Comparison of ENCODE assay signal across 8 cellular contexts in the genomic region with DNA sequence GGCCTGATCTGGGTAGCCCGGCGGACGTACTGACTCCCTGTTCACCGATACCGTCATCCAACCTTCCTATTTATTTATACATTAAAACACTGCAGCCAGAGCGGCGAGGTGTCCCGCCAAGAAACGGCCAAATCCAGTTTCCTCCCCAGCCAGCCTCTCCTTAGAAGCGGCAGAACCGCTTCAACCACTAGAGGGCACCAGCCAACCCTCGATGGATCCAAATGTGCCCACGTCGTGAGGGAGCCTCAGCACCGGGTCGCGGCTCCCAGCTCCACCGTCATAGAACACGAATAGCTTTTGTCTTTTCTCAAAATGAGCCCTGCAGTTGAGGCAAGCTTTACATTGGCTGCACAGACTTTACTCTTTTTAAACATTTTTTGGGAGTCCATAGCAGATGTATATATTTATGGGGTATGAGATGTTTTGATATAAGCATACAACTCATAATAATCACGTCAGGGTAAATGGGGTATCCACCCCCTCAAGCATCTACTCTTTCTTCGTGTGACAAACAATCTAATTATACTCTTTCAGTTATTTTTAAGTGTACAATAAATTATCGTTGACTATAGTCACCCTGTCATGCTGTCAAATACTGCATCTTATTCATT. TPM values are rescaled to one million over a fixed set of nuclear protein-coding genes. Genes with fewer than 3 reads are reported as not detected.
DNase-seq lines count a peak whose midpoint lies in the region; ATAC-seq and TF ChIP-seq lines count a peak whose summit lies in the region.

No MANE protein-coding gene starts in this region.

- H3K27ac ChIP-seq in cardiac muscle cell, result no peak overlapping the region
- H3K27ac ChIP-seq in upper lobe of right lung, result no peak overlapping the region

- H3K27ac Mint-ChIP-seq in activated naive CD8-positive, alpha-beta T cell, result no peak overlapping the region

- DNase-seq in GM10266 (ENCODE audit: extremely low spot score) (peak; percentile 85), HFF-Myc (ENCODE audit: extremely low read depth, low read depth) (peak; percentile 27), NAMALWA (ENCODE audit: low spot score) (peak; percentile 89), SKM-1 treated with dmso at 0.1 percent for 144 hours (lab: John Stamatoyannopoulos, UW; ENCODE audit: unreplicated experiment) (peak; percentile 71), cardiac muscle cell (ENCODE audit: low read depth in 1 of 2, low spot score in 1 of 2) (peak; percentile 83 to 89), posterior cingulate gyrus (peak; percentile 59 to 96 (median 83)), upper lobe of right lung (peak; percentile 90)

- H3K4me3 Mint-ChIP-seq in activated naive CD8-positive, alpha-beta T cell, result peak overlapping the region; percentile 47

- H3K4me1 ChIP-seq in cardiac muscle cell (ENCODE audit: low read depth), result peaks cover 6% of the 10 kb centered on the region
- H3K4me1 ChIP-seq in upper lobe of right lung, result peaks cover 4% of the 10 kb centered on the region

- TF ChIP-seq CTCF in GM10266 (IDR thresholded peaks at IDR 0.05; ENCODE audit: control insufficient read depth, insufficient read depth, low read depth, missing control alignments) (peak; percentile 95), HFF-Myc (IDR thresholded peaks at IDR 0.05; ENCODE audit: low read depth, low read length, missing control alignments) (peak; percentile 96), cardiac muscle cell (IDR thresholded peaks at IDR 0.05; ENCODE audit: low read depth, low read length) (peak; percentile 97), upper lobe of right lung (IDR thresholded peaks at IDR 0.05) (peak; percentile 95)

- intact Hi-C loops in posterior cingulate gyrus (cut with DNase I) (loop anchor here (5.0 to 10.0 kb wide), 3 partner anchors 89 to 261 kb away; no protein-coding TSS in a partner anchor), upper lobe of right lung (cut with DNase I) (no loop called here)

- H3K9me3 Mint-ChIP-seq in activated naive CD8-positive, alpha-beta T cell (ENCODE audit: low read depth), result no peaks in the 10 kb centered on the region

- peak; percentile 94 for ATAC-seq in upper lobe of right lung

- no peak overlapping the region for H3K4me3 ChIP-seq in HFF-Myc (replicated peaks; ENCODE audit: low read depth, low read length)
- peak overlapping the region; percentile 11 for H3K4me3 ChIP-seq in cardiac muscle cell
- H3K4me3 ChIP-seq in upper lobe of right lung, result peak overlapping the region; percentile 22

- peaks cover 6% of the 10 kb centered on the region for H3K4me1 Mint-ChIP-seq in activated naive CD8-positive, alpha-beta T cell (ENCODE audit: low read depth)

- H3K27me3 ChIP-seq in cardiac muscle cell (peaks cover 69% of the 10 kb centered on the region), upper lobe of right lung (peaks cover 21% of the 10 kb centered on the region)

- H3K27me3 Mint-ChIP-seq in activated naive CD8-positive, alpha-beta T cell, result peaks cover 17% of the 10 kb centered on the region

- no peaks in the 10 kb centered on the region for H3K9me3 ChIP-seq in cardiac muscle cell (ENCODE audit: low read depth)
- H3K9me3 ChIP-seq in upper lobe of right lung, result no peaks in the 10 kb centered on the region

- H3K36me3 Mint-ChIP-seq in activated naive CD8-positive, alpha-beta T cell, result no peaks in the 10 kb centered on the region

- no peaks in the 10 kb centered on the region for H3K36me3 ChIP-seq in cardiac muscle cell
- H3K36me3 ChIP-seq in upper lobe of right lung, result no peaks in the 10 kb centered on the region

RNA-seq across cellular contexts. Expression of a gene that starts 13.0 kb away (rescaled TPM):
- total RNA-seq in cardiac muscle cell (not detected in 2 replicates), upper lobe of right lung (0.49 TPM)
- polyA plus RNA-seq in cardiac muscle cell, result not detected in 2 replicates

Comparison
In these comparisons a context has a peak if more than half of its experiments do, and no peak if none do; other contexts are left out.
1. DNase-seq: peak in every context shown above with its lines; median percentile 90 in upper lobe of right lung; 89 in NAMALWA; 86 in cardiac muscle cell; 85 in GM10266; 83 in posterior cingulate gyrus; 71 in SKM-1 treated with dmso at 0.1 percent for 144 hours; 27 in HFF-Myc.